ENCODE assay signal across 17 cellular contexts in the genomic region with DNA sequence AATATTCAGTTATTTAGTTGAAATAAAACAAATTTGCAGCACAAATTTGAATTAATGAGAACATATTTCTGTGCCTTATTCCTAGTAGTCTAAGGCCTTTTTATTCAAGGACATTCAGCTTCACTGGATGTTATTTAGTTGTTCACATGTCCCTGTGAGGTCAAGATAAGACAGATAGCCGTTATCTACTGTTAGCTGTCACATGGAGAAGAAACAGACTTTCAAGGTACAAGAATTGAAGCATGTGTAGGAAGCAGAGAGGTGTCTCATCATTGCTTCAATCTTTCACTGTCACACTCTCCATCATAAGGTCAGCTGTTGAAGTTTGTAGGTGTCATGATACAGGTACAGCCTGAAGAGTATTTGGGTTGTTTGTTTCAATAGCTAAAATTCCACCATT.
DNase-seq lines count a peak whose midpoint lies in the region; ATAC-seq, FAIRE-seq and TF ChIP-seq lines count a peak whose summit lies in the region.
"Had no signal": no experiment of that assay in that cellular context is flagged by ENCODE, and none has a peak within 500 bp of the region (broad histone marks: within the 10 kb centered on the region; RNA-seq: fewer than 3 reads in every experiment).

No MANE protein-coding gene starts in this region.

- H3K27me3 ChIP-seq in endodermal cell (ENCODE audit: control insufficient read depth, insufficient read depth, low read length, poor library complexity, severe bottlenecking) (peaks cover 11% of the 10 kb centered on the region), mesendoderm (ENCODE audit: insufficient read depth, low read length, poor library complexity) (no peaks in the 10 kb centered on the region)
- H3K27me3 ChIP-seq: BLaER1 had no signal

- H4K5ac ChIP-seq in mesendoderm (ENCODE audit: low read length), result no peak overlapping the region

- peaks cover 4% of the 10 kb centered on the region; the same call in 1 of the 3 replicates for H3K4me1 ChIP-seq in A549
- peaks cover 13% of the 10 kb centered on the region for H3K4me1 ChIP-seq in endodermal cell (ENCODE audit: control insufficient read depth, insufficient read depth, low read length)
- peaks cover 16% of the 10 kb centered on the region for H3K4me1 ChIP-seq in mesendoderm (ENCODE audit: control insufficient read depth, low read depth, low read length)
- H3K4me1 ChIP-seq: BLaER1 had no signal

- 72% methylated on average over 1 of the region's 1 CpG for WGBS in A549 (ENCODE audit: missing lambda C conversion rate)
- WGBS in endodermal cell (ENCODE audit: insufficient coverage in 1 of 2, insufficient read length in 1 of 2), 2 experiments, result 70 to 74% methylated on average over 1 of the region's 1 CpG
- no CpG with 5 or more reads among the region's 1 CpG for WGBS in mesendoderm (ENCODE audit: extremely low coverage, insufficient coverage, low lambda C conversion rate)

- H3K36me3 ChIP-seq in endodermal cell (ENCODE audit: control insufficient read depth, insufficient read depth, low read length), result no peaks in the 10 kb centered on the region
- H3K36me3 ChIP-seq in mesendoderm (ENCODE audit: control insufficient read depth, insufficient read depth, low read length), result no peaks in the 10 kb centered on the region
- H3K36me3 ChIP-seq: BLaER1 had no signal

- H4K8ac ChIP-seq in mesendoderm (ENCODE audit: low read depth, low read length), result no peak overlapping the region

- no peak overlapping the region for H2BK15ac ChIP-seq in mesendoderm (replicated peaks; ENCODE audit: low read depth)

- H3K9me3 ChIP-seq in A549 (0 out of 3 replicates have a peak, but pooled peaks cover 2% of the 10 kb centered on the region), endodermal cell (ENCODE audit: control insufficient read depth, low read length) (no peaks in the 10 kb centered on the region)
- H3K9me3 ChIP-seq: BLaER1 had no signal

- H3K27ac Mint-ChIP-seq in endodermal cell, result no peak overlapping the region
- no peak overlapping the region for H3K27ac Mint-ChIP-seq in stimulated activated naive CD8-positive, alpha-beta T cell treated with anti-CD3 and anti-CD28 coated beads, Interleukin-15, amount 100 ng/mL, for 72 hours
- H3K27ac Mint-ChIP-seq: CD14-positive monocyte; CD4-positive, alpha-beta memory T cell; HFFc6 had no signal

- H3K4me3 ChIP-seq in A549, result no peak overlapping the region
- H3K4me3 ChIP-seq in endodermal cell (ENCODE audit: low read length), result peak overlapping the region; percentile 24
- no peak overlapping the region for H3K4me3 ChIP-seq in mesendoderm (ENCODE audit: low read length)
- H3K4me3 ChIP-seq: BLaER1, GM12878 had no signal

- H3K27ac ChIP-seq in A549 (no peak overlapping the region), endodermal cell (ENCODE audit: low read depth, low read length) (no peak overlapping the region), mesendoderm (ENCODE audit: low read depth, low read length) (no peak overlapping the region)
- H3K27ac ChIP-seq: BLaER1 had no signal

- no peak overlapping the region for H2AK5ac ChIP-seq in mesendoderm (ENCODE audit: low read length)

- H3K18ac ChIP-seq in mesendoderm (ENCODE audit: low read length), result no peak overlapping the region

- H3K4ac ChIP-seq in mesendoderm (ENCODE audit: low read depth, low read length), result no peak overlapping the region

- no peaks in the 10 kb centered on the region for H3K79me2 ChIP-seq in mesendoderm (ENCODE audit: control insufficient read depth, insufficient read depth, low read length)

- no peaks in the 10 kb centered on the region for H3K79me1 ChIP-seq in mesendoderm (ENCODE audit: low read length)

- TF ChIP-seq CTCF in A549 (IDR thresholded peaks at IDR 0.05) (no peak), endodermal cell (conservative IDR thresholded peaks at IDR 0.05) (no peak)

- CTCF ChIA-PET in A549 (lab: Yijun Ruan, JAX), result interaction anchor here (1.1 to 1.4 kb wide), 3 partner anchors 13 to 488 kb away, joined by 3 to 4 read pairs (median 3); partner anchors contain the start of gene JAG1

- H3K4me2 ChIP-seq in A549 (no peak overlapping the region), mesendoderm (ENCODE audit: low read length) (no peak overlapping the region)
- H3K4me2 ChIP-seq: BLaER1 had no signal

- H3K36me3 Mint-ChIP-seq in endodermal cell (ENCODE audit: low read depth), result no peaks in the 10 kb centered on the region
- H3K36me3 Mint-ChIP-seq: CD14-positive monocyte; CD4-positive, alpha-beta memory T cell had no signal

- no peak overlapping the region for H3K4me3 Mint-ChIP-seq in endodermal cell
- H3K4me3 Mint-ChIP-seq in stimulated activated naive CD8-positive, alpha-beta T cell treated with anti-CD3 and anti-CD28 coated beads, Interleukin-15, amount 100 ng/mL, for 72 hours, result no peak overlapping the region
- H3K4me3 Mint-ChIP-seq: CD14-positive monocyte; CD4-positive, alpha-beta memory T cell; HFFc6 had no signal

- TF ChIP-seq POLR2A in A549 (IDR thresholded peaks at IDR 0.05; ENCODE audit: low read length), result no peak

- H3K4me1 Mint-ChIP-seq in endodermal cell, result peaks cover 40% of the 10 kb centered on the region
- H3K4me1 Mint-ChIP-seq in stimulated activated naive CD8-positive, alpha-beta T cell treated with anti-CD3 and anti-CD28 coated beads, Interleukin-15, amount 100 ng/mL, for 72 hours, result no peaks in the 10 kb centered on the region
- H3K4me1 Mint-ChIP-seq: CD4-positive, alpha-beta memory T cell had no signal

- H2BK120ac ChIP-seq in mesendoderm (ENCODE audit: low read depth, low read length), result no peak overlapping the region

- POLR2A ChIA-PET in A549 (lab: Yijun Ruan, JAX), result no interaction called here

- no peak for TF ChIP-seq EP300 in A549 (IDR thresholded peaks at IDR 0.05)

- no peak for TF ChIP-seq RAD21 in A549 (conservative IDR thresholded peaks at IDR 0.05 in 1 of 2, IDR thresholded peaks at IDR 0.05 in 1 of 2)

- H3K56ac ChIP-seq in mesendoderm (ENCODE audit: low read length), result no peak overlapping the region

- no peak for ATAC-seq in A549
- ATAC-seq in stimulated activated naive CD8-positive, alpha-beta T cell treated with anti-CD3 and anti-CD28 coated beads, Interleukin-15, amount 100 ng/mL, for 72 hours, result no peak
- ATAC-seq: GM12878, HCT116 had no signal

- H3K27me3 Mint-ChIP-seq in endodermal cell (ENCODE audit: insufficient read depth), result peaks cover 14% of the 10 kb centered on the region
- H3K27me3 Mint-ChIP-seq in stimulated activated naive CD8-positive, alpha-beta T cell treated with anti-CD3 and anti-CD28 coated beads, Interleukin-15, amount 100 ng/mL, for 72 hours, result peaks cover 17% of the 10 kb centered on the region

- H3K23ac ChIP-seq in mesendoderm (ENCODE audit: low read length), result no peak overlapping the region

- peak; percentile 94 for FAIRE-seq in A549 (lab: Jason Lieb, UNC)
- peak; percentile 20 for FAIRE-seq in HTR-8/SVneo (lab: Jason Lieb, UNC)
- FAIRE-seq: GM12878 had no signal

- H2BK5ac ChIP-seq in mesendoderm (ENCODE audit: low read length), result no peak overlapping the region

- H3K9ac ChIP-seq in endodermal cell (ENCODE audit: extremely low read depth, low read length, poor library complexity, severe bottlenecking) (no peak overlapping the region), mesendoderm (ENCODE audit: low read length) (no peak overlapping the region)
- H3K9ac ChIP-seq: BLaER1 had no signal

- DNase-seq in A549 (ENCODE audit: low read depth in 1 of 2, low spot score in 1 of 2), result no peak
- DNase-seq in HTR-8/SVneo (ENCODE audit: insufficient read length, low spot score), result no peak
- DNase-seq in endodermal cell, result no peak
- DNase-seq in mesendoderm, result peak; percentile 87
- DNase-seq in stimulated activated naive CD8-positive, alpha-beta T cell treated with anti-CD3 and anti-CD28 coated beads, Interleukin-15, amount 100 ng/mL, for 72 hours, result no peak
- DNase-seq in glomerular visceral epithelial cell (ENCODE audit: extremely low spot score), result no peak
- DNase-seq: CD4-positive, alpha-beta memory T cell; DMS153; DND-41; EL; GOT3; H7; HFFc6 had no signal

- no peaks in the 10 kb centered on the region for H3K9me3 Mint-ChIP-seq in endodermal cell
- peaks cover 0 to 14% of the 10 kb centered on the region in 2 donors for H3K9me3 Mint-ChIP-seq in stimulated activated naive CD8-positive, alpha-beta T cell treated with anti-CD3 and anti-CD28 coated beads, Interleukin-15, amount 100 ng/mL, for 72 hours
- H3K9me3 Mint-ChIP-seq: HFFc6 had no signal

TF ChIP-seq in A549, 52 proteins besides CTCF, POLR2A, EP300 and RAD21:
- TF ChIP-seq ZSCAN20 (CRISPR knock-in tag; IDR thresholded peaks at IDR 0.05) (no peak), MAZ (IDR thresholded peaks at IDR 0.05; ENCODE audit: borderline replicate concordance, low read depth, low read length) (no peak), ELK1 (IDR thresholded peaks at IDR 0.05; ENCODE audit: low read depth, low read length) (no peak), CHD2 (IDR thresholded peaks at IDR 0.05; ENCODE audit: low read length, partially characterized antibody) (no peak), HES2 (IDR thresholded peaks at IDR 0.05) (no peak), HOXB13 (CRISPR knock-in tag; IDR thresholded peaks at IDR 0.05; ENCODE audit: low read depth) (no peak), HOXA7 (CRISPR knock-in tag; IDR thresholded peaks at IDR 0.05) (no peak), NFE2L2 (conservative IDR thresholded peaks at IDR 0.05; ENCODE audit: low read length) (no peak), ESRRA (IDR thresholded peaks at IDR 0.05; ENCODE audit: borderline replicate concordance, low read length) (no peak), KDM5A (IDR thresholded peaks at IDR 0.05) (no peak)
TF ChIP-seq in A549: peak in this region for 0.
